Comparison of ENCODE assay signal across 1 cellular context in genomic region chr5:159821541-159821940, GRCh38.
TF ChIP-seq lines count a peak whose summit lies in the region.

No MANE protein-coding gene starts in this region.

TF ChIP-seq in GM23338, 12 proteins besides CTCF, POLR2A, EP300 and RAD21 (continued from another document):
- TF ChIP-seq ZNF462 (CRISPR knock-in tag; IDR thresholded peaks at IDR 0.05): no peak
- TF ChIP-seq POLR2AphosphoS5 (IDR thresholded peaks at IDR 0.05; ENCODE audit: low read depth): no peak
- no peak for TF ChIP-seq EZH2phosphoT487 (IDR thresholded peaks at IDR 0.05; ENCODE audit: unreplicated experiment)
